In genomic region chr12:112381898-112382796, GRCh38 we compare ENCODE assay signal across 1 cellular context.
A peak's percentile ranks its signal among the peaks of the same experiment; 100 is the strongest.
TF ChIP-seq lines count a peak whose summit lies in the region.

TSS of gene HECTD4 (minus strand) at chr12:112382431. CDS start at chr12:112382128, 303 bp downstream.

TF ChIP-seq in HepG2, 621 proteins besides CTCF, POLR2A, EP300 and RAD21 (continued from another document and continues in another):
- TF ChIP-seq SKIL (CRISPR knock-in tag; IDR thresholded peaks at IDR 0.05; ENCODE audit: borderline replicate concordance) (peak; percentile 69; the same call in 1 of the 2 replicates), SIN3A (IDR thresholded peaks at IDR 0.05; ENCODE audit: borderline replicate concordance, low read depth, low read length) (0 out of 2 replicates have a peak, but pooled peaks have one; percentile 66), NONO (IDR thresholded peaks at IDR 0.05) (no peak), NONO (CRISPR knock-in tag; conservative IDR thresholded peaks at IDR 0.05) (peak; percentile 80; the same call in 1 of the 2 replicates), ATF7-NPFF (CRISPR knock-in tag; IDR thresholded peaks at IDR 0.05; ENCODE audit: low read depth) (peak; percentile 67; the same call in 1 of the 2 replicates), ZNF747 (CRISPR knock-in tag; IDR thresholded peaks at IDR 0.05; ENCODE audit: borderline replicate concordance) (peak; percentile 93), KMT2B (CRISPR knock-in tag; IDR thresholded peaks at IDR 0.05) (peak; percentile 84), ZNF280B (CRISPR knock-in tag; IDR thresholded peaks at IDR 0.05; ENCODE audit: borderline replicate concordance) (0 out of 2 replicates have a peak, but pooled peaks have one; percentile 28), SMYD3 (CRISPR knock-in tag; IDR thresholded peaks at IDR 0.05) (peak; percentile 72), ARNTL (CRISPR knock-in tag; IDR thresholded peaks at IDR 0.05) (peak; percentile 34; the same call in 1 of the 2 replicates), ZNF556 (CRISPR knock-in tag; IDR thresholded peaks at IDR 0.05; ENCODE audit: borderline replicate concordance) (peak; percentile 44; the same call in 1 of the 2 replicates), ZNF614 (CRISPR knock-in tag; IDR thresholded peaks at IDR 0.05; ENCODE audit: borderline replicate concordance) (0 out of 2 replicates have a peak, but pooled peaks have one; percentile 67), FOSL2 (CRISPR knock-in tag; IDR thresholded peaks at IDR 0.05) (peak; percentile 22; the same call in 1 of the 2 replicates), ZNF441 (CRISPR knock-in tag; IDR thresholded peaks at IDR 0.05; ENCODE audit: borderline replicate concordance) (no peak), NR2F1 (CRISPR knock-in tag; IDR thresholded peaks at IDR 0.05) (peak; percentile 34 to 48; a peak in 1 of 4 replicates), ELF1 (CRISPR knock-in tag; IDR thresholded peaks at IDR 0.05) (no peak; the same call in 1 of the 2 replicates), MAZ (IDR thresholded peaks at IDR 0.05; ENCODE audit: borderline replicate concordance, low read depth, low read length) (0 out of 2 replicates have a peak, but pooled peaks have one; percentile 47), MAZ (CRISPR knock-in tag; IDR thresholded peaks at IDR 0.05; ENCODE audit: low read depth) (peak; percentile 93), MYC (CRISPR knock-in tag; IDR thresholded peaks at IDR 0.05; ENCODE audit: borderline replicate concordance) (peak; percentile 64; the same call in 1 of the 2 replicates), FOXA3 (CRISPR knock-in tag; IDR thresholded peaks at IDR 0.05) (peak; percentile 48), ARHGAP35 (CRISPR knock-in tag; IDR thresholded peaks at IDR 0.05; ENCODE audit: borderline replicate concordance) (peak; percentile 38; the same call in 1 of the 2 replicates), ASH2L (IDR thresholded peaks at IDR 0.05; ENCODE audit: insufficient read length, low read depth, low read length) (peak; percentile 76), CREBL2 (CRISPR knock-in tag; IDR thresholded peaks at IDR 0.05; ENCODE audit: borderline replicate concordance) (no peak), AGO2 (optimal IDR thresholded peaks at IDR 0.05; ENCODE audit: low read depth, low read length) (peak; percentile 51), MTF2 (CRISPR knock-in tag; IDR thresholded peaks at IDR 0.05; ENCODE audit: borderline replicate concordance) (no peak; the same call in 1 of the 2 replicates), ELF4 (CRISPR knock-in tag; IDR thresholded peaks at IDR 0.05; ENCODE audit: borderline replicate concordance) (peak; percentile 45; the same call in 1 of the 2 replicates), SOX6 (IDR thresholded peaks at IDR 0.05) (no peak), SOX6 (CRISPR knock-in tag; IDR thresholded peaks at IDR 0.05) (peak; percentile 68; the same call in 1 of the 2 replicates), HNRNPH1 (optimal IDR thresholded peaks at IDR 0.05; ENCODE audit: low read depth, low read length) (no peak), REPIN1 (CRISPR knock-in tag; IDR thresholded peaks at IDR 0.05; ENCODE audit: borderline replicate concordance, low read depth) (peak; percentile 91), EZH2 (conservative IDR thresholded peaks at IDR 0.05; ENCODE audit: low read depth, low read length) (no peak), RXRB (CRISPR knock-in tag; IDR thresholded peaks at IDR 0.05; ENCODE audit: borderline replicate concordance) (peak; percentile 63; the same call in 1 of the 2 replicates), ZZZ3 (CRISPR knock-in tag; IDR thresholded peaks at IDR 0.05; ENCODE audit: borderline replicate concordance) (0 out of 2 replicates have a peak, but pooled peaks have one; percentile 33), PHF8 (CRISPR knock-in tag; IDR thresholded peaks at IDR 0.05) (peak; percentile 87), ZNF138 (CRISPR knock-in tag; IDR thresholded peaks at IDR 0.05; ENCODE audit: low read depth) (0 out of 2 replicates have a peak, but pooled peaks have one; percentile 66), ZFP91 (CRISPR knock-in tag; IDR thresholded peaks at IDR 0.05; ENCODE audit: borderline replicate concordance) (peak; percentile 86), KLF16 (CRISPR knock-in tag; IDR thresholded peaks at IDR 0.05) (peak in 1 of 2 experiments; percentile 83; a peak in 2 of 4 replicates), ZMAT3 (CRISPR knock-in tag; conservative IDR thresholded peaks at IDR 0.05) (no peak; the same call in none of the 2 replicates), JUN (CRISPR knock-in tag; IDR thresholded peaks at IDR 0.05) (0 out of 2 replicates have a peak, but pooled peaks have one; percentile 45), THAP11 (CRISPR knock-in tag; IDR thresholded peaks at IDR 0.05) (peak; percentile 82), ZNF563 (CRISPR knock-in tag; IDR thresholded peaks at IDR 0.05) (peak; percentile 55), GPBP1L1 (CRISPR knock-in tag; IDR thresholded peaks at IDR 0.05) (no peak), SALL2 (CRISPR knock-in tag; IDR thresholded peaks at IDR 0.05) (peak; percentile 70; the same call in 1 of the 2 replicates), SOX13 (IDR thresholded peaks at IDR 0.05) (no peak), SOX13 (CRISPR knock-in tag; conservative IDR thresholded peaks at IDR 0.05 in 1 of 2, IDR thresholded peaks at IDR 0.05 in 1 of 2) (peak in 1 of 2 experiments; percentile 62; a peak in 2 of 4 replicates), ZNF232 (CRISPR knock-in tag; IDR thresholded peaks at IDR 0.05; ENCODE audit: borderline replicate concordance) (no peak), ZSCAN21 (CRISPR knock-in tag; IDR thresholded peaks at IDR 0.05; ENCODE audit: borderline replicate concordance) (peak; percentile 66; the same call in 1 of the 2 replicates), RXRA (CRISPR knock-in tag; IDR thresholded peaks at IDR 0.05) (peak; percentile 90), ZFP36L1 (CRISPR knock-in tag; IDR thresholded peaks at IDR 0.05) (peak; percentile 65; the same call in 1 of the 2 replicates), HOXA3 (CRISPR knock-in tag; IDR thresholded peaks at IDR 0.05) (peak; percentile 79; the same call in 1 of the 2 replicates), ZNF572 (CRISPR knock-in tag; IDR thresholded peaks at IDR 0.05) (no peak), ZSCAN22 (CRISPR knock-in tag; IDR thresholded peaks at IDR 0.05) (peak; percentile 94), TCF12 (IDR thresholded peaks at IDR 0.05) (no peak), TCF12 (CRISPR knock-in tag; IDR thresholded peaks at IDR 0.05) (peak; percentile 36; the same call in 1 of the 2 replicates), ZNF451 (CRISPR knock-in tag; IDR thresholded peaks at IDR 0.05) (no peak), GATA4 (IDR thresholded peaks at IDR 0.05; ENCODE audit: borderline replicate concordance, low read depth) (peak; percentile 48; the same call in 1 of the 2 replicates), ZBTB7B (CRISPR knock-in tag; IDR thresholded peaks at IDR 0.05) (peak; percentile 52; the same call in 1 of the 2 replicates)
- TF ChIP-seq, protein P1, sequence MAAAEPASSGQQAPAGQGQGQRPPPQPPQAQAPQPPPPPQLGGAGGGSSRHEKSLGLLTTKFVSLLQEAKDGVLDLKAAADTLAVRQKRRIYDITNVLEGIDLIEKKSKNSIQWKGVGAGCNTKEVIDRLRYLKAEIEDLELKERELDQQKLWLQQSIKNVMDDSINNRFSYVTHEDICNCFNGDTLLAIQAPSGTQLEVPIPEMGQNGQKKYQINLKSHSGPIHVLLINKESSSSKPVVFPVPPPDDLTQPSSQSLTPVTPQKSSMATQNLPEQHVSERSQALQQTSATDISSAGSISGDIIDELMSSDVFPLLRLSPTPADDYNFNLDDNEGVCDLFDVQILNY (CRISPR knock-in tag; conservative IDR thresholded peaks at IDR 0.05): no peak
- TF ChIP-seq, protein P2, sequence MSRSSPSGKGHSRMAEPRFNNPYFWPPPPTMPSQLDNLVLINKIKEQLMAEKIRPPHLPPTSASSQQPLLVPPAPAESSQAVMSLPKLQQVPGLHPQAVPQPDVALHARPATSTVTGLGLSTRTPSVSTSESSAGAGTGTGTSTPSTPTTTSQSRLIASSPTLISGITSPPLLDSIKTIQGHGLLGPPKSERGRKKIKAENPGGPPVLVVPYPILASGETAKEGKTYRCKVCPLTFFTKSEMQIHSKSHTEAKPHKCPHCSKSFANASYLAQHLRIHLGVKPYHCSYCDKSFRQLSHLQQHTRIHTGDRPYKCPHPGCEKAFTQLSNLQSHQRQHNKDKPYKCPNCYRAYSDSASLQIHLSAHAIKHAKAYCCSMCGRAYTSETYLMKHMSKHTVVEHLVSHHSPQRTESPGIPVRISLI (CRISPR knock-in tag; IDR thresholded peaks at IDR 0.05; ENCODE audit: borderline replicate concordance): peak; percentile 53; the same call in 1 of the 2 replicates
- TF ChIP-seq, protein P3, sequence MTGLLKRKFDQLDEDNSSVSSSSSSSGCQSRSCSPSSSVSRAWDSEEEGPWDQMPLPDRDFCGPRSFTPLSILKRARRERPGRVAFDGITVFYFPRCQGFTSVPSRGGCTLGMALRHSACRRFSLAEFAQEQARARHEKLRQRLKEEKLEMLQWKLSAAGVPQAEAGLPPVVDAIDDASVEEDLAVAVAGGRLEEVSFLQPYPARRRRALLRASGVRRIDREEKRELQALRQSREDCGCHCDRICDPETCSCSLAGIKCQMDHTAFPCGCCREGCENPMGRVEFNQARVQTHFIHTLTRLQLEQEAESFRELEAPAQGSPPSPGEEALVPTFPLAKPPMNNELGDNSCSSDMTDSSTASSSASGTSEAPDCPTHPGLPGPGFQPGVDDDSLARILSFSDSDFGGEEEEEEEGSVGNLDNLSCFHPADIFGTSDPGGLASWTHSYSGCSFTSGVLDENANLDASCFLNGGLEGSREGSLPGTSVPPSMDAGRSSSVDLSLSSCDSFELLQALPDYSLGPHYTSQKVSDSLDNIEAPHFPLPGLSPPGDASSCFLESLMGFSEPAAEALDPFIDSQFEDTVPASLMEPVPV (CRISPR knock-in tag; IDR thresholded peaks at IDR 0.05): peak; percentile 77; the same call in 1 of the 2 replicates
- TF ChIP-seq, protein P4, sequence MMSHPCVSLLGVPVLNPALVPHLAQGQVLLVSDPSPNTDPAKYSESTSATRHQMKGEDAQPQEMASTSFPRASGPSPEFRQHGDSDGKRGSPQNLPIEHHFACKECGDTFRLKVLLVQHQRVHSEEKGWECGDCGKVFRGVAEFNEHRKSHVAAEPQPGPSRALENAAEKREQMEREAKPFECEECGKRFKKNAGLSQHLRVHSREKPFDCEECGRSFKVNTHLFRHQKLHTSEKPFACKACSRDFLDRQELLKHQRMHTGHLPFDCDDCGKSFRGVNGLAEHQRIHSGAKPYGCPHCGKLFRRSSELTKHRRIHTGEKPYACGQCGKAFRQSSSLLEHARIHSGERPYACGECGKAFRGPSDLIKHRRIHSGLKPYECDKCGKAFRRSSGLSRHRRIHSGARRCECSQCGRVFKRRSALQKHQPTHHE (CRISPR knock-in tag; IDR thresholded peaks at IDR 0.05; ENCODE audit: borderline replicate concordance): peak; percentile 37; the same call in 1 of the 2 replicates
